19 cellular contexts compared by ENCODE assay signal in the genomic region with DNA sequence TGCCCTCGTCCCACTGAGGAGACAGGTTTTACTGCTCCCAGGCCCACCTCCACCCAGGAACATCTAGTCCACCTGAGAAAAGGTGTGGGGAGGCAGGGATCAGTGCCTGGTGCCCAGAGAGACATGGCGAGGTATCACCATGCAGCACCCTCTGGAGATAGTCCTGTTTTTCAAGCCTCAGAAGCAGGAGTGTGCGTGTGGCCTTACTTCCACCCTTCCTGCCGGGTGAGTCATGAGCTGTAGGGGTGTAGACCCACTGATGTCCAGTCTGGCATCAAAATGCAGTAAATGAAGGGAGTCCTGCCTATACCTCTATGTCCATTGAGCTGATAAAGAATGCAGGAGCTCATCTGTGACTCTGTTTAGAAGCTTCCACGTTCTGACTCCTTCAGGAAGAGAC. TPM values are rescaled to one million over a fixed set of nuclear protein-coding genes. Genes with fewer than 3 reads are reported as not detected.
"Had no signal": no experiment of that assay in that cellular context is flagged by ENCODE, and none has a peak within 500 bp of the region (broad histone marks: within the 10 kb centered on the region; RNA-seq: fewer than 3 reads in every experiment).

No MANE protein-coding gene starts in this region.

RNA-seq across cellular contexts. Expression of gene IFNA1, which starts 9.1 kb away (rescaled TPM):
- total RNA-seq: kidney, left ventricle myocardium inferior, lower leg skin, lung, mesothelial cell of epicardium, mononuclear cell, natural killer cell, occipital lobe, osteocyte, posterior vena cava, psoas muscle, sigmoid colon, spleen, subcutaneous adipose tissue, suprapubic skin, thoracic aorta, ureter, uterus had no signal
- polyA plus RNA-seq: psoas muscle, small intestine, spleen had no signal

RNA-seq across cellular contexts. Expression of gene IFNE, which starts 32.8 kb away (rescaled TPM):
- total RNA-seq: left ventricle myocardium inferior, lower leg skin, lung, mononuclear cell, natural killer cell, occipital lobe, osteocyte, posterior vena cava, psoas muscle, sigmoid colon, spleen, subcutaneous adipose tissue, suprapubic skin, thoracic aorta had no signal
- polyA plus RNA-seq: psoas muscle, sigmoid colon had no signal

RNA-seq across cellular contexts. Expression of gene IFNA8, which starts 40.4 kb away (rescaled TPM):
- total RNA-seq: kidney, left ventricle myocardium inferior, lower leg skin, lung, mesothelial cell of epicardium, mononuclear cell, natural killer cell, occipital lobe, osteocyte, posterior vena cava, psoas muscle, sigmoid colon, spleen, subcutaneous adipose tissue, suprapubic skin, thoracic aorta, ureter, uterus had no signal
- polyA plus RNA-seq: lung, psoas muscle, sigmoid colon, small intestine, spleen had no signal
